In the genomic region with DNA sequence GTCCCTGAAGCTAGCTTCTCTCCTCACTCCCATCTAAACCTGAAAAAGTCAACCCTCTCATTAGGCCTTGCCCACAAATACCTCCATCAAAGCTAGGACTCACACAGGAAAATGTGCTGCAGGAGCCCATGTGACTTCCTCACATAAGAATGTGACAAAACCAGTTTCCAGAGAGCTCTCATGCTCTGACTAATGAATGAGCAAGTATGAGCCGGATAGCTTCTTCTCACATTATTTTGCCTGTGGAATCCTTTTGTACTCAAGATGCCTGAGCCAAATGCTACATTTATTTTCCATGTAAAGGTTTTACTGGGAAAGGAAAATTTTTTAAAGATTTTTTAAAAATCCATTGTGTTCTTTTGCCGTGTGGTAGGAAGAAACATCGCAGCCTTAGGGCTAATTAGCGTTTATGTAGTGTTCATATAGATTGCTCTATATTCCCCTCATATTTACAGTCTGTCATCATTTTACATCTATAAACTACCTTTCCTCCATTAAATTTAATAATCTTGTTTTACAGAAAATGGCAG, we compare ENCODE assay signal across 9 cellular contexts.
A peak's percentile ranks its signal among the peaks of the same experiment; 100 is the strongest.
DNase-seq lines count a peak whose midpoint lies in the region; ATAC-seq, FAIRE-seq and TF ChIP-seq lines count a peak whose summit lies in the region.
"Had no signal": no experiment of that assay in that cellular context is flagged by ENCODE, and none has a peak within 500 bp of the region (broad histone marks: within the 10 kb centered on the region; RNA-seq: fewer than 3 reads in every experiment).

No MANE protein-coding gene starts in this region.

- no peak for TF ChIP-seq POLR2A in uterus (IDR thresholded peaks at IDR 0.05)

- H3K9ac ChIP-seq in PC-3 (ENCODE audit: low read length): peak overlapping the region; percentile 53

- peaks cover 30% of the 10 kb centered on the region for H3K4me1 Mint-ChIP-seq in GM23338
- peaks cover 43% of the 10 kb centered on the region for H3K4me1 Mint-ChIP-seq in activated T-helper 2 cell treated with anti-CD3 and anti-CD28 coated beads, Interferon-gamma antibody, Interleukin-2, Interleukin-4, amounts not matched to agents 10 μg/mL and 5 μg/mL and 100 μg/mL, durations not matched to agents 14 hours and 24 hours and 36 hours (ENCODE audit: low read depth)

- DNase-seq in GM23338 (ENCODE audit: low spot score) (peak; percentile 96), PC-3 (peak; percentile 96), choroid plexus epithelial cell (ENCODE audit: low read depth) (peak; percentile 91), osteoblast (ENCODE audit: insufficient read length, low spot score, missing footprints) (peak; percentile 78), small intestine (no peak), uterus (no peak)
- DNase-seq in activated T-helper 2 cell treated with anti-CD3 and anti-CD28 coated beads, Interferon-gamma antibody, Interleukin-2, Interleukin-4, amounts not matched to agents 10 μg/mL and 5 μg/mL and 100 μg/mL, durations not matched to agents 14 hours and 24 hours and 36 hours (ENCODE audit: low spot score): no peak

- no peak overlapping the region for H2AFZ ChIP-seq in GM23338
- H2AFZ ChIP-seq in PC-3 (ENCODE audit: low read length): peak overlapping the region; percentile 58
- H2AFZ ChIP-seq in osteoblast (ENCODE audit: low read length): peak overlapping the region; percentile 4

- peaks cover 3% of the 10 kb centered on the region; the same call in 1 of the 2 replicates for H3K4me1 ChIP-seq in GM23338 (ENCODE audit: insufficient read depth)
- H3K4me1 ChIP-seq in PC-3 (ENCODE audit: insufficient read depth, low read length): peaks cover 37% of the 10 kb centered on the region
- peaks cover 20% of the 10 kb centered on the region for H3K4me1 ChIP-seq in osteoblast (ENCODE audit: insufficient read depth, low read length)
- H3K4me1 ChIP-seq in small intestine (ENCODE audit: control insufficient read depth in 2 of 2, insufficient read depth in 1 of 2, low read depth in 1 of 2, low read length in 1 of 2): no peaks in the 10 kb centered on the region
- no peaks in the 10 kb centered on the region for H3K4me1 ChIP-seq in uterus

- 0 out of 2 replicates have a peak overlapping the region, but pooled peaks have one; percentile 2 for H3K4me2 ChIP-seq in GM23338
- peak overlapping the region; percentile 62 for H3K4me2 ChIP-seq in PC-3 (ENCODE audit: low read length)
- H3K4me2 ChIP-seq in osteoblast (ENCODE audit: insufficient read depth, low read length): no peak overlapping the region

- no peaks in the 10 kb centered on the region; the same call in 1 of the 2 replicates for H3K36me3 ChIP-seq in GM23338 (ENCODE audit: insufficient read depth)
- H3K36me3 ChIP-seq in PC-3 (ENCODE audit: low read depth, low read length): no peaks in the 10 kb centered on the region
- H3K36me3 ChIP-seq in osteoblast (ENCODE audit: insufficient read depth, low read length): no peaks in the 10 kb centered on the region
- no peaks in the 10 kb centered on the region for H3K36me3 ChIP-seq in small intestine (ENCODE audit: control insufficient read depth in 2 of 2, insufficient read depth in 2 of 2, low read length in 2 of 2)
- no peaks in the 10 kb centered on the region for H3K36me3 ChIP-seq in uterus

- 83 to 89% (median 89%) methylated on average over 4 of the region's 4 CpGs for WGBS in small intestine, 3 donors

- CTCF ChIA-PET in PC-3 (lab: Charles Lee): interaction anchor here (0.8 kb wide), 1 partner anchor 331 kb away, joined by 4 read pairs; no protein-coding TSS in a partner anchor

- peaks cover 15% of the 10 kb centered on the region for H3K9me3 Mint-ChIP-seq in GM23338
- no peaks in the 10 kb centered on the region for H3K9me3 Mint-ChIP-seq in activated T-helper 2 cell treated with anti-CD3 and anti-CD28 coated beads, Interferon-gamma antibody, Interleukin-2, Interleukin-4, amounts not matched to agents 10 μg/mL and 5 μg/mL and 100 μg/mL, durations not matched to agents 14 hours and 24 hours and 36 hours

- H3K4me3 Mint-ChIP-seq in GM23338: no peak overlapping the region; the same call in 2 of the 3 replicates
- H3K4me3 Mint-ChIP-seq in activated T-helper 2 cell treated with anti-CD3 and anti-CD28 coated beads, Interferon-gamma antibody, Interleukin-2, Interleukin-4, amounts not matched to agents 10 μg/mL and 5 μg/mL and 100 μg/mL, durations not matched to agents 14 hours and 24 hours and 36 hours (ENCODE audit: low read depth): no peak overlapping the region

- H3K27me3 Mint-ChIP-seq in GM23338 (ENCODE audit: insufficient read depth, low read depth, poor library complexity): peaks cover 4% of the 10 kb centered on the region
- H3K27me3 Mint-ChIP-seq in activated T-helper 2 cell treated with anti-CD3 and anti-CD28 coated beads, Interferon-gamma antibody, Interleukin-2, Interleukin-4, amounts not matched to agents 10 μg/mL and 5 μg/mL and 100 μg/mL, durations not matched to agents 14 hours and 24 hours and 36 hours (ENCODE audit: low read depth): no peaks in the 10 kb centered on the region

- no peaks in the 10 kb centered on the region for H3K9me3 ChIP-seq in PC-3 (ENCODE audit: low read length)
- H3K9me3 ChIP-seq in osteoblast (ENCODE audit: low read depth, low read length): no peaks in the 10 kb centered on the region
- H3K9me3 ChIP-seq in small intestine (ENCODE audit: control insufficient read depth, low read depth): no peaks in the 10 kb centered on the region
- no peaks in the 10 kb centered on the region for H3K9me3 ChIP-seq in uterus

- FAIRE-seq in small intestine (lab: Jason Lieb, UNC): no peak
- FAIRE-seq: K562 had no signal

- peak; percentile 96 for ATAC-seq in GM23338
- peak; percentile 95 for ATAC-seq in PC-3
- ATAC-seq in HG03196 (IDR thresholded peaks at IDR 0.05; ENCODE audit: unreplicated experiment): no peak
- ATAC-seq: K562 had no signal

- POLR2A ChIA-PET in PC-3 (lab: Charles Lee; ENCODE audit: unreplicated experiment): interaction anchor here (0.6 kb wide), 1 partner anchor 241 kb away, joined by 4 read pairs; no protein-coding TSS in a partner anchor

- H3K27ac ChIP-seq in GM23338 (ENCODE audit: low read depth) (no peak overlapping the region), PC-3 (ENCODE audit: low read length) (peak overlapping the region; percentile 88), osteoblast (ENCODE audit: low read depth, low read length) (peak overlapping the region; percentile 89), small intestine (ENCODE audit: low read depth in 1 of 2, low read length in 1 of 2) (no peak overlapping the region), uterus (no peak overlapping the region)

- H3F3A ChIP-seq in GM23338 (replicated peaks; ENCODE audit: low read depth) (no peaks in the 10 kb centered on the region), PC-3 (ENCODE audit: low read length, unreplicated experiment) (no peaks in the 10 kb centered on the region)

- no peak for TF ChIP-seq CTCF in GM23338 (conservative IDR thresholded peaks at IDR 0.05; ENCODE audit: low read depth in 2 of 2)
- TF ChIP-seq CTCF in PC-3 (conservative IDR thresholded peaks at IDR 0.05; ENCODE audit: low read depth, low read length): no peak
- TF ChIP-seq CTCF in choroid plexus epithelial cell (conservative IDR thresholded peaks at IDR 0.05; ENCODE audit: low read depth, low read length): no peak
- TF ChIP-seq CTCF in osteoblast (IDR thresholded peaks at IDR 0.05; ENCODE audit: extremely low read depth, low read depth, low read length): no peak
- no peak for TF ChIP-seq CTCF in uterus (IDR thresholded peaks at IDR 0.05)

- H3K9me2 ChIP-seq in GM23338 (ENCODE audit: insufficient read depth) (peaks cover 18% of the 10 kb centered on the region), PC-3 (replicated peaks; ENCODE audit: low read length) (no peaks in the 10 kb centered on the region)

- BruUV-seq in PC-3 (replicated peaks; lab: Mats Ljungman, UMichigan): no TSS peak

- intact Hi-C loops in PC-3 (cut with micrococcal nuclease): loop anchor here (1.0 kb wide), 1 partner anchor 173 kb away; no protein-coding TSS in a partner anchor
- intact Hi-C loops in activated T-helper 2 cell treated with anti-CD3 and anti-CD28 coated beads, Interferon-gamma antibody, Interleukin-2, Interleukin-4, amounts not matched to agents 10 μg/mL and 5 μg/mL and 100 μg/mL, durations not matched to agents 14 hours and 24 hours and 36 hours (cut with micrococcal nuclease): no loop called here
- intact Hi-C loops in uterus (cut with DNase I; ENCODE audit: low total_unique reads): no loop called here

- peaks cover 16% of the 10 kb centered on the region; the same call in 2 of the 3 replicates for H3K36me3 Mint-ChIP-seq in GM23338 (ENCODE audit: low read depth)
- no peaks in the 10 kb centered on the region for H3K36me3 Mint-ChIP-seq in activated T-helper 2 cell treated with anti-CD3 and anti-CD28 coated beads, Interferon-gamma antibody, Interleukin-2, Interleukin-4, amounts not matched to agents 10 μg/mL and 5 μg/mL and 100 μg/mL, durations not matched to agents 14 hours and 24 hours and 36 hours (ENCODE audit: low read depth)

- H4K20me1 ChIP-seq in GM23338 (replicated peaks; ENCODE audit: insufficient read depth): no peaks in the 10 kb centered on the region
- H4K20me1 ChIP-seq in PC-3 (ENCODE audit: low read length): no peaks in the 10 kb centered on the region
- H4K20me1 ChIP-seq in osteoblast (ENCODE audit: insufficient read depth, low read length): no peaks in the 10 kb centered on the region

- no peak overlapping the region for H3K4me3 ChIP-seq in GM23338
- H3K4me3 ChIP-seq in PC-3 (ENCODE audit: low read length): no peak overlapping the region
- H3K4me3 ChIP-seq in choroid plexus epithelial cell (ENCODE audit: low read depth, low read length): no peak overlapping the region
- no peak overlapping the region for H3K4me3 ChIP-seq in osteoblast (ENCODE audit: insufficient read depth, low read length)
- no peak overlapping the region for H3K4me3 ChIP-seq in small intestine (ENCODE audit: low read depth in 1 of 2, low read length in 2 of 2)
- no peak overlapping the region for H3K4me3 ChIP-seq in uterus
- H3K4me3 ChIP-seq: K562 had no signal

- no peaks in the 10 kb centered on the region for H3K79me2 ChIP-seq in GM23338 (replicated peaks; ENCODE audit: insufficient read depth)
- no peaks in the 10 kb centered on the region for H3K79me2 ChIP-seq in PC-3 (ENCODE audit: low read length)
- H3K79me2 ChIP-seq in osteoblast (ENCODE audit: insufficient read depth, low read length): no peaks in the 10 kb centered on the region

- peak overlapping the region; percentile 64 for H3K27ac Mint-ChIP-seq in GM23338
- H3K27ac Mint-ChIP-seq in activated T-helper 2 cell treated with anti-CD3 and anti-CD28 coated beads, Interferon-gamma antibody, Interleukin-2, Interleukin-4, amounts not matched to agents 10 μg/mL and 5 μg/mL and 100 μg/mL, durations not matched to agents 14 hours and 24 hours and 36 hours: no peak overlapping the region

- H3K27me3 ChIP-seq in GM23338 (ENCODE audit: insufficient read depth) (no peaks in the 10 kb centered on the region), PC-3 (ENCODE audit: low read length) (no peaks in the 10 kb centered on the region), osteoblast (ENCODE audit: insufficient read depth, low read length) (no peaks in the 10 kb centered on the region), small intestine (ENCODE audit: control insufficient read depth in 2 of 2, insufficient read depth in 2 of 2, low read length in 2 of 2) (no peaks in the 10 kb centered on the region), uterus (no peaks in the 10 kb centered on the region)

TF ChIP-seq in GM23338, 12 proteins besides CTCF, POLR2A, EP300 and RAD21 (continues in another document):
- TF ChIP-seq CREB1 (CRISPR knock-in tag; IDR thresholded peaks at IDR 0.05; ENCODE audit: low read depth) (no peak), JUNB (IDR thresholded peaks at IDR 0.05; ENCODE audit: unreplicated experiment) (no peak)

Comparison
In these comparisons a context has a peak if more than half of its experiments do, and no peak if none do; other contexts are left out.
1. DNase-seq: peak in GM23338 (single experiment), PC-3 (single experiment), choroid plexus epithelial cell (single experiment) and osteoblast (single experiment); none in activated T-helper 2 cell treated with anti-CD3 and anti-CD28 coated beads, Interferon-gamma antibody, Interleukin-2, Interleukin-4, amounts not matched to agents 10 μg/mL and 5 μg/mL and 100 μg/mL, durations not matched to agents 14 hours and 24 hours and 36 hours (single experiment), small intestine (single experiment) and uterus (0 of 2).
2. H3K27ac ChIP-seq: peak in PC-3 (single experiment) and osteoblast (single experiment); none in GM23338 (single experiment), small intestine (0 of 2) and uterus (0 of 2).